Comparison of ENCODE assay signal across 12 cellular contexts in the genomic region with DNA sequence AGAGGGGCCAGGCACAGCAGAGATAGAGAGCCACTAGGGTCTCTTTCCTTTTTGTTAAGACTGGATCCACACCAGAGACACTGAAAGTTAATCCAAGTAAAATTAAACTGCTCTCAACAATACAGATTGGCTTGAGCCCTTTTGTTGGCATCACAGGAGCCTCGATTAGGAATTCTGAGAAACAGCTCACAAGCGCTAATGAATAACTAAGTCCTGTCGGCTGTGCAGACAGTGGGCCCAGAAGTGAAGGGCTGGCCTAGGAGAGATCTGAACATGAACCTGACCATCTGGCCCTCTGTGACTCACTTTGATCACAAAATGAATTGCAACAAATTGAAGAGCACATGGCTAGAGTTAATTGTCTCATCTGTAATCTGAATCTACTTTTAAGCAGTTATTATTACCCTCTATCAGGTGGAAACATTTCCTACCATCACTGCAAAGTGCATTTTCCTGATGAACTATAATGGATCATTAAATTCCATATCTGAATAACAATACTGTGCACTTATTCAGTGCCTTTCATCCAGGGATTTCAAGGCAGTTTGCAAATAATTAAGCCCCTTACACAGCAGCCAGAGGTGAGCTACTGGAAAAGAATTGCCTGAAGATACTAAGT. TPM values are rescaled to one million over a fixed set of nuclear protein-coding genes. Genes with fewer than 3 reads are reported as not detected.
DNase-seq lines count a peak whose midpoint lies in the region; ATAC-seq lines count a peak whose summit lies in the region.
"Had no signal": no experiment of that assay in that cellular context is flagged by ENCODE, and none has a peak within 500 bp of the region (broad histone marks: within the 10 kb centered on the region; RNA-seq: fewer than 3 reads in every experiment).

No MANE protein-coding gene starts in this region.

- H3K27me3 Mint-ChIP-seq in central memory CD8-positive, alpha-beta T cell: peaks cover 22% of the 10 kb centered on the region

- H3K9me3 Mint-ChIP-seq in central memory CD8-positive, alpha-beta T cell: no peaks in the 10 kb centered on the region

- peak overlapping the region; percentile 82 for H3K4me3 Mint-ChIP-seq in central memory CD8-positive, alpha-beta T cell

- peaks cover 23% of the 10 kb centered on the region for H3K4me1 Mint-ChIP-seq in central memory CD8-positive, alpha-beta T cell

- no peak overlapping the region for H3K27ac Mint-ChIP-seq in central memory CD8-positive, alpha-beta T cell (ENCODE audit: low read depth)

- peaks cover 35% of the 10 kb centered on the region for H3K36me3 Mint-ChIP-seq in central memory CD8-positive, alpha-beta T cell (ENCODE audit: insufficient read depth)

- ATAC-seq in central memory CD8-positive, alpha-beta T cell (replicated peaks; ENCODE audit: extremely low read depth, poor library complexity, severe bottlenecking): no peak
- ATAC-seq in HG03565 (IDR thresholded peaks at IDR 0.05; ENCODE audit: unreplicated experiment) (no peak), HG02763 (IDR thresholded peaks at IDR 0.05; ENCODE audit: unreplicated experiment) (no peak)

- peak; percentile 41 for DNase-seq in activated CD4-positive, alpha-beta T cell treated with anti-CD3 and anti-CD28 coated beads for 48 hours
- DNase-seq in activated CD4-positive, alpha-beta T cell treated with anti-CD3 and anti-CD28 coated beads for 1 hour: no peak
- DNase-seq in NCI-H69 (lab: John Stamatoyannopoulos, UW) (peak; percentile 44), renal cortical epithelial cell (ENCODE audit: low read depth) (peak; percentile 80), SHP77 (lab: John Stamatoyannopoulos, UW) (no peak)
- DNase-seq in central memory CD8-positive, alpha-beta T cell (ENCODE audit: low spot score in 2 of 2): no peak
- DNase-seq: activated CD8-positive, alpha-beta memory T cell treated with anti-CD3 and anti-CD28 coated beads, Interleukin-2, amount 50 U/mL, for 4 hours; caudate nucleus; erythroblast; NCI-H774 had no signal

RNA-seq across cellular contexts. Expression of gene BACH2, which starts 3.2 kb away (rescaled TPM):
- 0.52 and 0.89 TPM in 2 replicates for total RNA-seq in renal cortical epithelial cell

Comparison
In these comparisons a context has a peak if more than half of its experiments do, and no peak if none do; other contexts are left out.
1. DNase-seq: peak in activated CD4-positive, alpha-beta T cell treated with anti-CD3 and anti-CD28 coated beads for 48 hours (single experiment), NCI-H69 (single experiment) and renal cortical epithelial cell (single experiment); none in activated CD4-positive, alpha-beta T cell treated with anti-CD3 and anti-CD28 coated beads for 1 hour (single experiment), central memory CD8-positive, alpha-beta T cell (0 of 2) and SHP77 (0 of 2).